ENCODE assay signal across 11 cellular contexts in the genomic region with DNA sequence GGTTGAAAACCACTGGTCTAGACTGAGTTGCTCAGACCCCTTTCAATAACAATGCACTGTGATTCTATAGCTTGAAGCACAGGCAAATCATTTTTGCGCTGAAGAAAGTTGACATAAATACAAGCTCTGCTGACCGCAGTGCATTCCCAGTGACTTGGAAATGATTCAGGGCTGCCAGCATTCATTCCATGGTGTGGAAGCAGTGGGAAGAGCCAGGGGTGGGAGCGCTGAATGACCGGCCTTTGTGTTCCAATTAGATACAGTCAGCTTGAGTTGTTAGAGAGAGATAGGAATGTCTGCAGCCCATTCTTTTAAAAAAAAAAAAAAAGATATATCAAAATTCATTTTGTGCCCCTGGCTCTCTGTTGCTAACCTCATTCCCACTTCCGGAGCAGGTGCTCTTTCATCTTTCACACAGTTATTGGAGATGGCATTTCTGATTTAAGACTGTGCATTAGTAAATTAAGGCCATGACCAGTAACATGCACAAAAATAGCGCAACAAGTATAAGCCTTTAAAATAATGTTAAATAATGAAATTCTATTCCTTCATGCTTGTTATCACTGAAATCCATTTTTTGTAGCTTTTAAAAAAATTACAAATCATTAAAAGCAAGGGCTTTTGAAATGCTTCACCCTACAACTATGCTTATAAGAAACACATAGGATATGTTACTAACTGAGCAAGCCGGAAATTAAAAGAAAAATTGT. TPM values are rescaled to one million over a fixed set of nuclear protein-coding genes. Genes with fewer than 3 reads are reported as not detected.
DNase-seq lines count a peak whose midpoint lies in the region; ATAC-seq and TF ChIP-seq lines count a peak whose summit lies in the region.
"Had no signal": no experiment of that assay in that cellular context is flagged by ENCODE, and none has a peak within 500 bp of the region (broad histone marks: within the 10 kb centered on the region; RNA-seq: fewer than 3 reads in every experiment).

No MANE protein-coding gene starts in this region.

- 65% methylated on average over 4 of the region's 7 CpGs for WGBS in HUES64

- H3K27me3 ChIP-seq in AG04450 (ENCODE audit: control insufficient read depth, insufficient read depth, low read length) (no peaks in the 10 kb centered on the region), HUES64 (ENCODE audit: insufficient read depth, low read length) (no peaks in the 10 kb centered on the region)
- H3K27me3 ChIP-seq: gastroesophageal sphincter had no signal

- peak overlapping the region; percentile 66 for H3K27ac ChIP-seq in AG04450 (ENCODE audit: low read depth, low read length)
- H3K27ac ChIP-seq in HUES64 (ENCODE audit: low read depth, low read length) = peak overlapping the region; percentile 66; the same call in 1 of the 2 replicates
- H3K27ac ChIP-seq: gastroesophageal sphincter, PC-9 had no signal

- no peak overlapping the region for H3K9ac ChIP-seq in HUES64 (ENCODE audit: low read depth, low read length)

- H3K9me3 ChIP-seq in AG04450 (ENCODE audit: control insufficient read depth, insufficient read depth, low read length) (peaks cover 3% of the 10 kb centered on the region; the same call in 1 of the 2 replicates), HUES64 (ENCODE audit: insufficient read depth, low read depth, low read length) (no peaks in the 10 kb centered on the region)

- POLR2A ChIA-PET in AG04450 (lab: Yijun Ruan, JAX) = interaction anchor here (0.5 to 1.1 kb wide), 6 partner anchors 13 to 631 kb away, joined by 3 to 4 read pairs (median 4); no protein-coding TSS in a partner anchor

- no peak for TF ChIP-seq CTCF in AG04450 (IDR thresholded peaks at IDR 0.05; ENCODE audit: low read depth, low read length)

- no peaks in the 10 kb centered on the region for H3K36me3 ChIP-seq in HUES64 (ENCODE audit: insufficient read depth, low read length)
- H3K36me3 ChIP-seq: gastroesophageal sphincter had no signal

- DNase-seq in AG04450 (ENCODE audit: low read depth, low spot score) = peak; percentile 85
- peak; percentile 98 for DNase-seq in astrocyte of the hippocampus (ENCODE audit: low read depth, low spot score)
- peak; percentile 72 for DNase-seq in kidney tubule cell (ENCODE audit: low spot score)
- DNase-seq in GM19238 (ENCODE audit: insufficient read length, low spot score) = no peak
- no peak for DNase-seq in NK-92 treated with Interleukin-12 subunit alpha and Interleukin-12 subunit beta, amount 100 ng/mL, for 24 hours (lab: John Stamatoyannopoulos, UW)
- DNase-seq: NCI-H1436 had no signal

- no peak for ATAC-seq in HG02981 (IDR thresholded peaks at IDR 0.05; ENCODE audit: unreplicated experiment)
- no peak for ATAC-seq in HG02885 (IDR thresholded peaks at IDR 0.05; ENCODE audit: poor library complexity, unreplicated experiment)
- ATAC-seq: gastroesophageal sphincter had no signal

- H3K4me1 ChIP-seq in HUES64 (ENCODE audit: insufficient read depth, low read length) = peaks cover 16% of the 10 kb centered on the region; the same call in 1 of the 2 replicates
- H3K4me1 ChIP-seq: gastroesophageal sphincter had no signal

- CTCF ChIA-PET in AG04450 (lab: Charles Lee) = interaction anchor here (0.6 to 2.3 kb wide), 4 partner anchors 24 to 1660 kb away, joined by 5 to 8 read pairs (median 8); no protein-coding TSS in a partner anchor

- H3K4me3 ChIP-seq in AG04450 (ENCODE audit: low read depth, low read length) (no peak overlapping the region), HUES64 (ENCODE audit: low read length) (no peak overlapping the region)
- H3K4me3 ChIP-seq: gastroesophageal sphincter, PC-9 had no signal

RNA-seq across cellular contexts. Expression of gene CTLA4, which starts 59.4 kb away (rescaled TPM):
- polyA plus RNA-seq in AG04450 (2011; rRNA removed) = not detected in 2 replicates
- not detected in 2 replicates for polyA minus RNA-seq in AG04450 (2011; rRNA and poly(A)+ RNA removed)
- polyA plus RNA-seq in HUES64 (2013, experiment 1 of 2) = not detected
- not detected for polyA plus RNA-seq in HUES64 (2013, experiment 2 of 2)

Comparison
In these comparisons a context has a peak if more than half of its experiments do, and no peak if none do; other contexts are left out.
1. DNase-seq: peak in AG04450 (single experiment), astrocyte of the hippocampus (single experiment) and kidney tubule cell (single experiment); none in GM19238 (single experiment) and NK-92 treated with Interleukin-12 subunit alpha and Interleukin-12 subunit beta, amount 100 ng/mL, for 24 hours (single experiment).